In the genomic region with DNA sequence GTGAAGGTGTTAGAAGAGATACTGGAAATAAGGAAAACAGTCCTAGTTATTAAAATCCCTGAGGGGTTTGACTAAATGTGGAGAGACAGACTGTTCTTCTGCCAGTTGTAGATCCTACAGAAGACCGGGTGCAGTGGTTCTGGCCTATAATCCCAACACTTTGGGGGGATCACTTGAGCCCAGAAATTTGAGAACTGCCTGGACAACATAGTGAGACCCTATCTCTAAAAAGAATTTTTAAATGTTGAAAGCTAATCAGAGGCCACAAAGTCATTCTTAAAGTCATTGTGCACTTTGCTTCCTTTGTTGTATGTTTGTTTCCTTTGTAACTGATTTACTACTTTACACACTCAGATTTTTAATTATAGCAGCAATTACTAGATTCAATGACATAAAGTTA, we compare ENCODE assay signal across 1 cellular context.
TF ChIP-seq lines count a peak whose summit lies in the region.

No MANE protein-coding gene starts in this region.

TF ChIP-seq in endothelial cell of umbilical vein, 7 proteins besides CTCF, POLR2A, EP300 and RAD21 (continued from another document):
- TF ChIP-seq FOS (IDR thresholded peaks at IDR 0.05; ENCODE audit: borderline replicate concordance, insufficient read depth, low read length) (no peak), EZH2 (IDR thresholded peaks at IDR 0.05; ENCODE audit: borderline replicate concordance, low read depth, low read length, severe bottlenecking) (no peak)
